1 cellular context compared by ENCODE assay signal in genomic region chr15:90212221-90213079, GRCh38.
TF ChIP-seq lines count a peak whose summit lies in the region.

No MANE protein-coding gene starts in this region.

TF ChIP-seq in A549, 52 proteins besides CTCF, POLR2A, EP300 and RAD21:
- TF ChIP-seq RCOR1 (IDR thresholded peaks at IDR 0.05; ENCODE audit: low read depth, low read length) (no peak), USF2 (IDR thresholded peaks at IDR 0.05) (no peak), JUN (IDR thresholded peaks at IDR 0.05) (no peak; a peak in 1 of 5 replicates), HOXA7 (CRISPR knock-in tag; IDR thresholded peaks at IDR 0.05) (no peak), MYC (IDR thresholded peaks at IDR 0.05; ENCODE audit: borderline replicate concordance, low read length) (no peak), KDM1A (IDR thresholded peaks at IDR 0.05; ENCODE audit: low read depth) (no peak), RNF2 (IDR thresholded peaks at IDR 0.05; ENCODE audit: borderline replicate concordance, low read depth) (no peak), EHMT2 (IDR thresholded peaks at IDR 0.05; ENCODE audit: low read depth) (no peak), MAX (IDR thresholded peaks at IDR 0.05) (no peak; the same call in 1 of the 2 replicates)
- TF ChIP-seq, protein P1, sequence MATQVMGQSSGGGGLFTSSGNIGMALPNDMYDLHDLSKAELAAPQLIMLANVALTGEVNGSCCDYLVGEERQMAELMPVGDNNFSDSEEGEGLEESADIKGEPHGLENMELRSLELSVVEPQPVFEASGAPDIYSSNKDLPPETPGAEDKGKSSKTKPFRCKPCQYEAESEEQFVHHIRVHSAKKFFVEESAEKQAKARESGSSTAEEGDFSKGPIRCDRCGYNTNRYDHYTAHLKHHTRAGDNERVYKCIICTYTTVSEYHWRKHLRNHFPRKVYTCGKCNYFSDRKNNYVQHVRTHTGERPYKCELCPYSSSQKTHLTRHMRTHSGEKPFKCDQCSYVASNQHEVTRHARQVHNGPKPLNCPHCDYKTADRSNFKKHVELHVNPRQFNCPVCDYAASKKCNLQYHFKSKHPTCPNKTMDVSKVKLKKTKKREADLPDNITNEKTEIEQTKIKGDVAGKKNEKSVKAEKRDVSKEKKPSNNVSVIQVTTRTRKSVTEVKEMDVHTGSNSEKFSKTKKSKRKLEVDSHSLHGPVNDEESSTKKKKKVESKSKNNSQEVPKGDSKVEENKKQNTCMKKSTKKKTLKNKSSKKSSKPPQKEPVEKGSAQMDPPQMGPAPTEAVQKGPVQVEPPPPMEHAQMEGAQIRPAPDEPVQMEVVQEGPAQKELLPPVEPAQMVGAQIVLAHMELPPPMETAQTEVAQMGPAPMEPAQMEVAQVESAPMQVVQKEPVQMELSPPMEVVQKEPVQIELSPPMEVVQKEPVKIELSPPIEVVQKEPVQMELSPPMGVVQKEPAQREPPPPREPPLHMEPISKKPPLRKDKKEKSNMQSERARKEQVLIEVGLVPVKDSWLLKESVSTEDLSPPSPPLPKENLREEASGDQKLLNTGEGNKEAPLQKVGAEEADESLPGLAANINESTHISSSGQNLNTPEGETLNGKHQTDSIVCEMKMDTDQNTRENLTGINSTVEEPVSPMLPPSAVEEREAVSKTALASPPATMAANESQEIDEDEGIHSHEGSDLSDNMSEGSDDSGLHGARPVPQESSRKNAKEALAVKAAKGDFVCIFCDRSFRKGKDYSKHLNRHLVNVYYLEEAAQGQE (IDR thresholded peaks at IDR 0.05), result no peak
